Comparison of ENCODE assay signal across 8 cellular contexts in the genomic region with DNA sequence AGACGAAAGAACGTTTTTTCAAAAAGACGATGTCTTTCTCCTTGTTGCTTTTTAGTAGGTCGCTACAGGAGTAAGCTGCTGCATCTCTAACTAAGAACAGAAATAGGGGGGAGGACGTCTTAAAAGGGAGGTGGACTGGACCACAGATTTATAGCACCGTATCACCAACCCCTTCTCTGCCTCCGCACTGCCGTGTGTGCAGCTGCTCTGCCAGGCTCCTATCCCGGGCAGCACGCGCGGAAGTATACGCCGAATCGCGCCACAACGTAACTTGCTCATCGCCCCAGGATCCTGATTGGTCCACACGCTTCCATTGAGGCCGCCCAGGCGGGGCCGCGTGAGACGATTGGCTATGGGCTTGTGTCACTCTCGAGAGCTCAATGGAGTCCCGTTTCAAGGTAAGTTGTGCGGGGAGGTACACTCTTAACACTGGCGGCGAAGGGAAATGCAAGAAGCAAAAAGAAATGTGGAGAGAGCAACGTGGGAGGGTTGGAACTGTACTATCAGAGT. TPM values are rescaled to one million over a fixed set of nuclear protein-coding genes. Genes with fewer than 3 reads are reported as not detected.
A peak's percentile ranks its signal among the peaks of the same experiment; 100 is the strongest.
DNase-seq lines count a peak whose midpoint lies in the region; FAIRE-seq and TF ChIP-seq lines count a peak whose summit lies in the region.
"Had no signal": no experiment of that assay in that cellular context is flagged by ENCODE, and none has a peak within 500 bp of the region (broad histone marks: within the 10 kb centered on the region; RNA-seq: fewer than 3 reads in every experiment).

A gene (minus strand): TSS at position 121 of the 510 bp plus-strand sequence. CDS start 64,006 bp downstream, outside the sequence.

- peaks cover 16% of the 10 kb centered on the region for H3K4me1 ChIP-seq in HAP-1
- H3K4me1 ChIP-seq in Peyer's patch = peaks cover 0 to 22% (median 0%) of the 10 kb centered on the region in 4 donors
- no peaks in the 10 kb centered on the region for H3K4me1 ChIP-seq in rectal smooth muscle tissue (ENCODE audit: control insufficient read depth, insufficient read depth, low read length)

- in situ Hi-C loops in HAP-1 (cut with MboI; ENCODE audit: low sequenced_read_pairs) = no loop called here

- H3K36me3 ChIP-seq in HAP-1 (replicated peaks) = no peaks in the 10 kb centered on the region
- H3K36me3 ChIP-seq in Peyer's patch = no peaks in the 10 kb centered on the region
- no peaks in the 10 kb centered on the region for H3K36me3 ChIP-seq in bronchial epithelial cell (ENCODE audit: control insufficient read depth, insufficient read depth, low read length)
- H3K36me3 ChIP-seq in rectal smooth muscle tissue (ENCODE audit: control insufficient read depth, insufficient read depth, low read length) = no peaks in the 10 kb centered on the region

- no peaks in the 10 kb centered on the region for H3K27me3 ChIP-seq in HAP-1 (ENCODE audit: low read depth)
- H3K27me3 ChIP-seq in Peyer's patch = peaks cover 0 to 18% of the 10 kb centered on the region in 2 donors
- peaks cover 48% of the 10 kb centered on the region for H3K27me3 ChIP-seq in bronchial epithelial cell (ENCODE audit: control insufficient read depth, insufficient read depth, low read length)
- H3K27me3 ChIP-seq in rectal smooth muscle tissue (ENCODE audit: control insufficient read depth, insufficient read depth, low read length) = peaks cover 31% of the 10 kb centered on the region

- H3K4me3 ChIP-seq in HAP-1 (peak within 1 kb of the TSS; percentile 44), Peyer's patch (peak within 1 kb of the TSS in 2 of 4 donors; percentile 26 to 36), bronchial epithelial cell (ENCODE audit: low read depth, low read length) (peak within 1 kb of the TSS; percentile 35), rectal smooth muscle tissue (ENCODE audit: low read length) (peak within 1 kb of the TSS; percentile 48)

- H3K9ac ChIP-seq in rectal smooth muscle tissue (ENCODE audit: low read length) = no peak within 1 kb of the TSS

- H3K9me3 ChIP-seq in HAP-1 (no peaks in the 10 kb centered on the region), Peyer's patch (no peaks in the 10 kb centered on the region)

- peak; percentile 96 to 99 for DNase-seq in HAP-1 (ENCODE audit: low spot score in 2 of 2)
- peak; percentile 29 to 77 (median 76) for DNase-seq in Peyer's patch
- peak; percentile 87 for DNase-seq in bronchial epithelial cell (ENCODE audit: low read depth)
- peak; percentile 98 for DNase-seq in iPS DF 19.7 (ENCODE audit: low read depth, low spot score)
- no peak for DNase-seq in HCEC 1CT
- no peak for DNase-seq in OCI-M2 (lab: John Stamatoyannopoulos, UW; ENCODE audit: unreplicated experiment)

- no peak for TF ChIP-seq POLR2A in Peyer's patch (IDR thresholded peaks at IDR 0.05)

- FAIRE-seq in bronchial epithelial cell (lab: Jason Lieb, UNC) = peak; percentile 95

- H3K27ac ChIP-seq in Peyer's patch (no peak within 1 kb of the TSS), rectal smooth muscle tissue (ENCODE audit: low read depth, low read length) (no peak within 1 kb of the TSS)

- TF ChIP-seq CTCF in Peyer's patch (IDR thresholded peaks at IDR 0.05) = no peak
- TF ChIP-seq CTCF in bronchial epithelial cell (IDR thresholded peaks at IDR 0.05; ENCODE audit: insufficient read depth, low read length, severe bottlenecking) = no peak

RNA-seq across cellular contexts. Expression of the gene that starts here (rescaled TPM):
- not detected for total RNA-seq in Peyer's patch
- total RNA-seq in bronchial epithelial cell = 0.26 TPM in 2 replicates
- total RNA-seq: T-helper 1 cell treated with Interleukin-12 subunit alpha and Interleukin-12 subunit beta and Interleukin-4 antibody, amounts not matched to agents 30 ng/mL and 1 ng/mL, for 36 hours had no signal

Comparison
In these comparisons a context has a peak if more than half of its experiments do, and no peak if none do; other contexts are left out.
1. Peak in DNase-seq in Peyer's patch; RNA of the gene not detected or under 1 TPM.
2. Peak in DNase-seq and H3K4me3 ChIP-seq in bronchial epithelial cell; RNA of the gene not detected or under 1 TPM.
3. DNase-seq: peak in HAP-1 (2 of 2) and iPS DF 19.7 (single experiment); none in HCEC 1CT (single experiment) and OCI-M2 (single experiment).